In genomic region chr4:121957266-121957665, GRCh38 we compare ENCODE assay signal across 30 cellular contexts. TPM values are rescaled to one million over a fixed set of nuclear protein-coding genes. Genes with fewer than 3 reads are reported as not detected.
"Had no signal": no experiment of that assay in that cellular context is flagged by ENCODE, and none has a peak within 500 bp of the region (broad histone marks: within the 10 kb centered on the region; RNA-seq: fewer than 3 reads in every experiment).

No MANE protein-coding gene starts in this region.

- H3K27me3 Mint-ChIP-seq: effector memory CD8-positive, alpha-beta T cell had no signal

- H2AFZ ChIP-seq: neural progenitor cell had no signal

- ATAC-seq: effector memory CD8-positive, alpha-beta T cell; heart right ventricle; left lung; naive thymus-derived CD4-positive, alpha-beta T cell; psoas muscle; right cardiac atrium; stimulated activated memory B cell treated with anti-CD40 and anti-IgM and Interleukin-4, amounts not matched to agents 10 μg/mL and 1 μg/mL and 100 μg/mL, for 72 hours; stimulated activated naive CD8-positive, alpha-beta T cell treated with anti-CD3 and anti-CD28 coated beads, Interleukin-15, Interleukin-2, amounts not matched to agents 100 U/mL and 50 U/mL, for 24 hours had no signal

- H3K4me2 ChIP-seq: neural progenitor cell had no signal

- DNase-seq: cortex of kidney; effector memory CD8-positive, alpha-beta T cell; erythroblast; esophagus squamous epithelium; foreskin melanocyte; glutamatergic neuron; heart right ventricle; hypothalamus; left lung; mesenchymal stem cell; naive thymus-derived CD4-positive, alpha-beta T cell; nucleus accumbens; posterior cingulate gyrus; psoas muscle; right cardiac atrium; sigmoid colon; spleen; stimulated activated CD4-positive, alpha-beta T cell treated with anti-CD3 and anti-CD28 coated beads, Interleukin-4, amount 100 ng/mL, for 4 hours; stimulated activated naive CD8-positive, alpha-beta T cell treated with anti-CD3 and anti-CD28 coated beads, Interleukin-15, Interleukin-2, amounts not matched to agents 100 U/mL and 50 U/mL, for 24 hours; substantia nigra; testis; tibial artery; upper lobe of left lung had no signal

- H3K27ac ChIP-seq: esophagus squamous epithelium, heart right ventricle, left lung, neural progenitor cell, psoas muscle, sigmoid colon, spleen, testis, tibial artery, upper lobe of left lung had no signal

- H3K9me3 ChIP-seq: esophagus squamous epithelium, heart right ventricle, left lung, psoas muscle, sigmoid colon, spleen, testis, tibial artery, upper lobe of left lung had no signal

- H3K36me3 ChIP-seq: esophagus squamous epithelium, heart right ventricle, left lung, neural progenitor cell, sigmoid colon, spleen, tibial artery, upper lobe of left lung had no signal

- H3K4me1 ChIP-seq: left lung, psoas muscle, testis had no signal

- H3K27me3 ChIP-seq: testis, tibial artery, upper lobe of left lung had no signal

- H3K9ac ChIP-seq: neural progenitor cell had no signal

- H3K4me3 Mint-ChIP-seq: effector memory CD8-positive, alpha-beta T cell; mesothelial cell of epicardium; naive thymus-derived CD4-positive, alpha-beta T cell; nephron; neural progenitor cell; stimulated activated memory B cell treated with anti-CD40 and anti-IgM and Interleukin-4, amounts not matched to agents 10 μg/mL and 1 μg/mL and 100 μg/mL, for 72 hours had no signal

- H3K4me3 ChIP-seq: esophagus squamous epithelium, heart right ventricle, left lung, neural progenitor cell, psoas muscle, sigmoid colon, spleen, testis, tibial artery, upper lobe of left lung had no signal

- H3K36me3 Mint-ChIP-seq: mesothelial cell of epicardium; naive thymus-derived CD4-positive, alpha-beta T cell; neural progenitor cell; stimulated activated memory B cell treated with anti-CD40 and anti-IgM and Interleukin-4, amounts not matched to agents 10 μg/mL and 1 μg/mL and 100 μg/mL, for 72 hours had no signal

- H3K4me1 Mint-ChIP-seq: stimulated activated memory B cell treated with anti-CD40 and anti-IgM and Interleukin-4, amounts not matched to agents 10 μg/mL and 1 μg/mL and 100 μg/mL, for 72 hours had no signal

- H3K27ac Mint-ChIP-seq: effector memory CD8-positive, alpha-beta T cell; mesothelial cell of epicardium; naive thymus-derived CD4-positive, alpha-beta T cell; nephron; neural progenitor cell; stimulated activated memory B cell treated with anti-CD40 and anti-IgM and Interleukin-4, amounts not matched to agents 10 μg/mL and 1 μg/mL and 100 μg/mL, for 72 hours had no signal

RNA-seq across cellular contexts. Expression of gene TRPC3, which starts 5.4 kb away (rescaled TPM):
- total RNA-seq: lung microvascular endothelial cell, renal cortical epithelial cell had no signal
- polyA plus RNA-seq: keratinocyte; naive thymus-derived CD4-positive, alpha-beta T cell had no signal
